12 cellular contexts compared by ENCODE assay signal in genomic region chr1:76035053-76035452, GRCh38. TPM values are rescaled to one million over a fixed set of nuclear protein-coding genes. Genes with fewer than 3 reads are reported as not detected.
DNase-seq lines count a peak whose midpoint lies in the region; ATAC-seq and TF ChIP-seq lines count a peak whose summit lies in the region.
"Had no signal": no experiment of that assay in that cellular context is flagged by ENCODE, and none has a peak within 500 bp of the region (broad histone marks: within the 10 kb centered on the region; RNA-seq: fewer than 3 reads in every experiment).

No MANE protein-coding gene starts in this region.

- CTCF ChIA-PET in BJ (lab: Yijun Ruan, JAX): interaction anchor here (1.0 to 1.3 kb wide), 2 partner anchors 9 to 11 kb away, joined by 3 read pairs; no protein-coding TSS in a partner anchor
- CTCF ChIA-PET in activated CD4-positive, alpha-beta memory T cell treated with anti-CD3 and anti-CD28 coated beads, Interleukin-2, amount 10 ng/mL, durations not matched to agents 7 days and 5 days (lab: Charles Lee): interaction anchor here (1.2 kb wide), 1 partner anchor 46 kb away, joined by 3 read pairs; no protein-coding TSS in a partner anchor
- CTCF ChIA-PET in activated naive CD4-positive, alpha-beta T cell treated with anti-CD3 and anti-CD28 coated beads, Interleukin-2, amount 10 ng/mL, durations not matched to agents 7 days and 5 days (lab: Charles Lee): no interaction called here

- no peaks in the 10 kb centered on the region for H3K9me3 ChIP-seq in adipocyte (ENCODE audit: control insufficient read depth, low read length)

- peaks cover 17% of the 10 kb centered on the region for H3K4me1 Mint-ChIP-seq in HFFc6 (ENCODE audit: low read depth)
- no peaks in the 10 kb centered on the region for H3K4me1 Mint-ChIP-seq in activated CD4-positive, alpha-beta memory T cell treated with anti-CD3 and anti-CD28 coated beads, Interleukin-2, amount 10 ng/mL, durations not matched to agents 7 days and 5 days
- H3K4me1 Mint-ChIP-seq in activated naive CD4-positive, alpha-beta T cell treated with anti-CD3 and anti-CD28 coated beads, Interleukin-2, amount 10 ng/mL, durations not matched to agents 7 days and 5 days: no peaks in the 10 kb centered on the region
- H3K4me1 Mint-ChIP-seq: activated naive CD4-positive, alpha-beta T cell treated with anti-CD3 and anti-CD28 coated beads, Interleukin-2, amount 50 U/mL, for 24 hours; natural killer cell had no signal

- no peak for ATAC-seq in activated naive CD4-positive, alpha-beta T cell treated with anti-CD3 and anti-CD28 coated beads, Interleukin-2, amount 50 U/mL, for 72 hours
- ATAC-seq: esophagus mucosa, natural killer cell had no signal

- H3K27me3 Mint-ChIP-seq in HFFc6 (ENCODE audit: insufficient read depth): no peaks in the 10 kb centered on the region
- peaks cover 18% of the 10 kb centered on the region for H3K27me3 Mint-ChIP-seq in activated CD4-positive, alpha-beta memory T cell treated with anti-CD3 and anti-CD28 coated beads, Interleukin-2, amount 10 ng/mL, durations not matched to agents 7 days and 5 days
- no peaks in the 10 kb centered on the region for H3K27me3 Mint-ChIP-seq in activated naive CD4-positive, alpha-beta T cell treated with anti-CD3 and anti-CD28 coated beads, Interleukin-2, amount 10 ng/mL, durations not matched to agents 7 days and 5 days

- H3K27me3 ChIP-seq in BJ (ENCODE audit: control insufficient read depth, insufficient read depth, low read length) (no peaks in the 10 kb centered on the region; the same call in 1 of the 2 replicates), adipocyte (replicated peaks; ENCODE audit: control insufficient read depth, insufficient read depth, low read length) (peaks cover 23% of the 10 kb centered on the region)

- no peaks in the 10 kb centered on the region for H3K9me3 Mint-ChIP-seq in HFFc6
- H3K9me3 Mint-ChIP-seq in activated naive CD4-positive, alpha-beta T cell treated with anti-CD3 and anti-CD28 coated beads, Interleukin-2, amount 50 U/mL, for 72 hours: no peaks in the 10 kb centered on the region
- no peaks in the 10 kb centered on the region for H3K9me3 Mint-ChIP-seq in activated CD4-positive, alpha-beta memory T cell treated with anti-CD3 and anti-CD28 coated beads, Interleukin-2, amount 10 ng/mL, durations not matched to agents 7 days and 5 days
- H3K9me3 Mint-ChIP-seq in activated naive CD4-positive, alpha-beta T cell treated with anti-CD3 and anti-CD28 coated beads, Interleukin-2, amount 10 ng/mL, durations not matched to agents 7 days and 5 days: no peaks in the 10 kb centered on the region
- H3K9me3 Mint-ChIP-seq: activated naive CD4-positive, alpha-beta T cell treated with anti-CD3 and anti-CD28 coated beads, Interleukin-2, amount 50 U/mL, for 24 hours had no signal

- H3K36me3 Mint-ChIP-seq in HFFc6 (ENCODE audit: low read depth): no peaks in the 10 kb centered on the region
- H3K36me3 Mint-ChIP-seq in activated naive CD4-positive, alpha-beta T cell treated with anti-CD3 and anti-CD28 coated beads, Interleukin-2, amount 50 U/mL, for 72 hours: no peaks in the 10 kb centered on the region
- no peaks in the 10 kb centered on the region for H3K36me3 Mint-ChIP-seq in activated CD4-positive, alpha-beta memory T cell treated with anti-CD3 and anti-CD28 coated beads, Interleukin-2, amount 10 ng/mL, durations not matched to agents 7 days and 5 days (ENCODE audit: low read depth)
- no peaks in the 10 kb centered on the region for H3K36me3 Mint-ChIP-seq in activated naive CD4-positive, alpha-beta T cell treated with anti-CD3 and anti-CD28 coated beads, Interleukin-2, amount 10 ng/mL, durations not matched to agents 7 days and 5 days
- H3K36me3 Mint-ChIP-seq: activated naive CD4-positive, alpha-beta T cell treated with anti-CD3 and anti-CD28 coated beads, Interleukin-2, amount 50 U/mL, for 24 hours; natural killer cell had no signal

- POLR2A ChIA-PET in BJ (lab: Charles Lee): no interaction called here
- POLR2A ChIA-PET in activated CD4-positive, alpha-beta memory T cell treated with anti-CD3 and anti-CD28 coated beads, Interleukin-2, amount 10 ng/mL, durations not matched to agents 7 days and 5 days (lab: Charles Lee): no interaction called here

- no peak overlapping the region for H3K4me3 Mint-ChIP-seq in HFFc6
- H3K4me3 Mint-ChIP-seq in activated CD4-positive, alpha-beta memory T cell treated with anti-CD3 and anti-CD28 coated beads, Interleukin-2, amount 10 ng/mL, durations not matched to agents 7 days and 5 days: no peak overlapping the region
- H3K4me3 Mint-ChIP-seq in activated naive CD4-positive, alpha-beta T cell treated with anti-CD3 and anti-CD28 coated beads, Interleukin-2, amount 10 ng/mL, durations not matched to agents 7 days and 5 days: no peak overlapping the region
- H3K4me3 Mint-ChIP-seq: activated naive CD4-positive, alpha-beta T cell treated with anti-CD3 and anti-CD28 coated beads, Interleukin-2, amount 50 U/mL, for 24 hours; natural killer cell had no signal

- no peak overlapping the region for H3K9ac ChIP-seq in adipocyte (ENCODE audit: low read length)

- H3K36me3 ChIP-seq in BJ (ENCODE audit: control insufficient read depth, insufficient read depth, low read length): no peaks in the 10 kb centered on the region
- H3K36me3 ChIP-seq in adipocyte (ENCODE audit: control insufficient read depth, insufficient read depth, low read length, severe bottlenecking): no peaks in the 10 kb centered on the region

- peaks cover 6% of the 10 kb centered on the region for H3K4me1 ChIP-seq in adipocyte (ENCODE audit: control insufficient read depth, insufficient read depth, low read length)

- H3K27ac Mint-ChIP-seq in HFFc6: no peak overlapping the region
- no peak overlapping the region for H3K27ac Mint-ChIP-seq in activated naive CD4-positive, alpha-beta T cell treated with anti-CD3 and anti-CD28 coated beads, Interleukin-2, amount 50 U/mL, for 72 hours
- H3K27ac Mint-ChIP-seq in activated CD4-positive, alpha-beta memory T cell treated with anti-CD3 and anti-CD28 coated beads, Interleukin-2, amount 10 ng/mL, durations not matched to agents 7 days and 5 days: no peak overlapping the region
- H3K27ac Mint-ChIP-seq in activated naive CD4-positive, alpha-beta T cell treated with anti-CD3 and anti-CD28 coated beads, Interleukin-2, amount 10 ng/mL, durations not matched to agents 7 days and 5 days: no peak overlapping the region
- H3K27ac Mint-ChIP-seq: activated naive CD4-positive, alpha-beta T cell treated with anti-CD3 and anti-CD28 coated beads, Interleukin-2, amount 50 U/mL, for 24 hours; natural killer cell had no signal

- no peak for DNase-seq in BJ (ENCODE audit: low read depth)
- DNase-seq in HFFc6: no peak
- DNase-seq in adipocyte (ENCODE audit: low read depth): peak; percentile 27
- DNase-seq in left kidney (ENCODE audit: low read depth, low spot score): peak; percentile 20
- no peak for DNase-seq in activated naive CD4-positive, alpha-beta T cell treated with anti-CD3 and anti-CD28 coated beads, Interleukin-2, amount 50 U/mL, for 72 hours (ENCODE audit: low spot score in 2 of 2)
- DNase-seq in glomerular visceral epithelial cell (ENCODE audit: extremely low spot score): no peak
- no peak for DNase-seq in activated CD4-positive, alpha-beta memory T cell treated with anti-CD3 and anti-CD28 coated beads, Interleukin-2, amount 10 ng/mL, durations not matched to agents 7 days and 5 days
- no peak for DNase-seq in activated naive CD4-positive, alpha-beta T cell treated with anti-CD3 and anti-CD28 coated beads, Interleukin-2, amount 10 ng/mL, durations not matched to agents 7 days and 5 days
- DNase-seq: natural killer cell, NCI-H1105 treated with DMSO at 0.1 percent for 48 hours had no signal

- TF ChIP-seq CTCF in BJ (IDR thresholded peaks at IDR 0.05; ENCODE audit: insufficient read depth, low read depth, low read length) (peak; percentile 27; the same call in 1 of the 2 replicates), HFFc6 (IDR thresholded peaks at IDR 0.05) (peak; percentile 59; the same call in 1 of the 2 replicates)

- no peak overlapping the region for H3K4me3 ChIP-seq in BJ (ENCODE audit: low read depth, low read length)
- no peak overlapping the region for H3K4me3 ChIP-seq in adipocyte (ENCODE audit: low read length)

RNA-seq across cellular contexts. Expression of gene ST6GALNAC3, which starts 39.5 kb away (rescaled TPM):
- 0.05 and 0.06 TPM in 2 replicates for polyA plus RNA-seq in BJ (2011; rRNA removed)
- 0.52 TPM in 1 of 2 replicates, not detected in the other for polyA minus RNA-seq in BJ (2011; rRNA and poly(A)+ RNA removed)
- 1 to 10 TPM in 5 of 6 experiments, under 1 TPM in 1; 1.00 to 1.7 (median 1.2) TPM for total RNA-seq in HFFc6 (2021; fragmentation: NEBNext Ultra II Directional; extraction: Animal tissue kit (Norgen Biotek cat#: 25700))
- total RNA-seq in activated naive CD4-positive, alpha-beta T cell treated with anti-CD3 and anti-CD28 coated beads, Interleukin-2, amount 50 U/mL, for 72 hours: 1 to 10 TPM; 1.4 to 3.8 TPM
- total RNA-seq in activated CD4-positive, alpha-beta memory T cell treated with anti-CD3 and anti-CD28 coated beads, Interleukin-2, amount 10 ng/mL, durations not matched to agents 7 days and 5 days: not detected
- total RNA-seq: natural killer cell had no signal

Comparison
In these comparisons a context has a peak if more than half of its experiments do, and no peak if none do; other contexts are left out.
1. DNase-seq: peak in adipocyte (single experiment) and left kidney (single experiment); none in BJ (single experiment), HFFc6 (single experiment), activated naive CD4-positive, alpha-beta T cell treated with anti-CD3 and anti-CD28 coated beads, Interleukin-2, amount 50 U/mL, for 72 hours (0 of 2), glomerular visceral epithelial cell (single experiment), activated CD4-positive, alpha-beta memory T cell treated with anti-CD3 and anti-CD28 coated beads, Interleukin-2, amount 10 ng/mL, durations not matched to agents 7 days and 5 days (single experiment) and activated naive CD4-positive, alpha-beta T cell treated with anti-CD3 and anti-CD28 coated beads, Interleukin-2, amount 10 ng/mL, durations not matched to agents 7 days and 5 days (single experiment).